ENCODE assay signal across 8 cellular contexts in genomic region chr7:73734619-73735525, GRCh38. TPM values are rescaled to one million over a fixed set of nuclear protein-coding genes. Genes with fewer than 3 reads are reported as not detected.
DNase-seq lines count a peak whose midpoint lies in the region; ATAC-seq lines count a peak whose summit lies in the region.

No MANE protein-coding gene starts in this region.

- H3K4me1 Mint-ChIP-seq in activated CD4-positive, alpha-beta memory T cell treated with anti-CD3 and anti-CD28 coated beads for 36 hours (ENCODE audit: low read depth) = peaks cover 11% of the 10 kb centered on the region
- H3K4me1 Mint-ChIP-seq in stimulated activated effector memory CD8-positive, alpha-beta T cell treated with anti-CD3 and anti-CD28 coated beads, Interleukin-12 subunit alpha, Interleukin-12 subunit beta, amount 100 ng/mL, for 72 hours = peaks cover 29% of the 10 kb centered on the region

- H3K4me1 ChIP-seq in effector memory CD4-positive, alpha-beta T cell (ENCODE audit: control insufficient read depth, insufficient read depth, low read length, poor library complexity, severe bottlenecking) = peaks cover 21% of the 10 kb centered on the region

- H3K9me3 Mint-ChIP-seq in activated CD4-positive, alpha-beta memory T cell treated with anti-CD3 and anti-CD28 coated beads for 36 hours = no peaks in the 10 kb centered on the region
- no peaks in the 10 kb centered on the region for H3K9me3 Mint-ChIP-seq in stimulated activated effector memory CD8-positive, alpha-beta T cell treated with anti-CD3 and anti-CD28 coated beads, Interleukin-12 subunit alpha, Interleukin-12 subunit beta, amount 100 ng/mL, for 72 hours

- POLR2A ChIA-PET in activated CD4-positive, alpha-beta memory T cell treated with anti-CD3 and anti-CD28 coated beads for 36 hours (lab: Charles Lee) = no interaction called here

- H3K36me3 Mint-ChIP-seq in activated CD4-positive, alpha-beta memory T cell treated with anti-CD3 and anti-CD28 coated beads for 36 hours = peaks cover 7% of the 10 kb centered on the region
- H3K36me3 Mint-ChIP-seq in stimulated activated effector memory CD8-positive, alpha-beta T cell treated with anti-CD3 and anti-CD28 coated beads, Interleukin-12 subunit alpha, Interleukin-12 subunit beta, amount 100 ng/mL, for 72 hours = peaks cover 16% of the 10 kb centered on the region

- no peaks in the 10 kb centered on the region for H3K9me3 ChIP-seq in effector memory CD4-positive, alpha-beta T cell (ENCODE audit: control insufficient read depth, low read length)

- no peaks in the 10 kb centered on the region for H3K36me3 ChIP-seq in effector memory CD4-positive, alpha-beta T cell (ENCODE audit: control insufficient read depth, insufficient read depth, low read length)

- H3K4me3 ChIP-seq in effector memory CD4-positive, alpha-beta T cell (ENCODE audit: insufficient read depth, low read depth, low read length, poor library complexity, severe bottlenecking) = no peak overlapping the region

- H3K27ac ChIP-seq in effector memory CD4-positive, alpha-beta T cell (ENCODE audit: insufficient read depth, low read length, poor library complexity, severe bottlenecking) = peak overlapping the region; percentile 29

- CTCF ChIA-PET in activated CD4-positive, alpha-beta memory T cell treated with anti-CD3 and anti-CD28 coated beads for 36 hours (lab: Charles Lee) = interaction anchor here (0.6 to 7.3 kb wide), 22 partner anchors 9 to 216 kb away, joined by 3 to 109 read pairs (median 5); partner anchors contain the start of genes METTL27, STX1A, TBL2 and VPS37D

- H3K4me3 Mint-ChIP-seq in activated CD4-positive, alpha-beta memory T cell treated with anti-CD3 and anti-CD28 coated beads for 36 hours = no peak overlapping the region
- no peak overlapping the region for H3K4me3 Mint-ChIP-seq in stimulated activated effector memory CD8-positive, alpha-beta T cell treated with anti-CD3 and anti-CD28 coated beads, Interleukin-12 subunit alpha, Interleukin-12 subunit beta, amount 100 ng/mL, for 72 hours

- no peak overlapping the region for H3K27ac Mint-ChIP-seq in activated CD4-positive, alpha-beta memory T cell treated with anti-CD3 and anti-CD28 coated beads for 36 hours
- peak overlapping the region; percentile 3 for H3K27ac Mint-ChIP-seq in stimulated activated effector memory CD8-positive, alpha-beta T cell treated with anti-CD3 and anti-CD28 coated beads, Interleukin-12 subunit alpha, Interleukin-12 subunit beta, amount 100 ng/mL, for 72 hours

- DNase-seq in NK-92 treated with Interleukin-12 subunit alpha and Interleukin-12 subunit beta, amount 100 ng/mL, for 24 hours (lab: John Stamatoyannopoulos, UW) = peak; percentile 63
- no peak for DNase-seq in NK-92 (lab: John Stamatoyannopoulos, UW; ENCODE audit: unreplicated experiment)
- DNase-seq in HS-27A (ENCODE audit: low read depth) = peak; percentile 82
- peak; percentile 59 for DNase-seq in NCI-H82 treated with DMSO at 0.1 percent for 48 hours (lab: John Stamatoyannopoulos, UW; ENCODE audit: unreplicated experiment)
- peak; percentile 89 for DNase-seq in activated CD4-positive, alpha-beta memory T cell treated with anti-CD3 and anti-CD28 coated beads for 36 hours
- peak; percentile 69 to 73 (median 70) for DNase-seq in effector memory CD4-positive, alpha-beta T cell
- peak; percentile 91 for DNase-seq in mucosa of gallbladder (ENCODE audit: low spot score)
- peak; percentile 72 to 89 for DNase-seq in stimulated activated effector memory CD8-positive, alpha-beta T cell treated with anti-CD3 and anti-CD28 coated beads, Interleukin-12 subunit alpha, Interleukin-12 subunit beta, amount 100 ng/mL, for 72 hours (ENCODE audit: low spot score in 2 of 2)

- intact Hi-C loops in activated CD4-positive, alpha-beta memory T cell treated with anti-CD3 and anti-CD28 coated beads for 36 hours (cut with micrococcal nuclease) = loop anchor here (1.0 kb wide), 1 partner anchor 17 kb away; no protein-coding TSS in a partner anchor

- no peaks in the 10 kb centered on the region for H3K27me3 Mint-ChIP-seq in activated CD4-positive, alpha-beta memory T cell treated with anti-CD3 and anti-CD28 coated beads for 36 hours

- H3K27me3 ChIP-seq in effector memory CD4-positive, alpha-beta T cell (replicated peaks; ENCODE audit: control insufficient read depth, insufficient read depth, low read length, poor library complexity, severe bottlenecking) = no peaks in the 10 kb centered on the region

- ATAC-seq in stimulated activated effector memory CD8-positive, alpha-beta T cell treated with anti-CD3 and anti-CD28 coated beads, Interleukin-12 subunit alpha, Interleukin-12 subunit beta, amount 100 ng/mL, for 72 hours = peak; percentile 73

RNA-seq across cellular contexts. Expression of gene ABHD11, which starts 3.7 kb away (rescaled TPM):
- 10 to 100 TPM; 14.7 to 16.8 TPM for total RNA-seq in activated CD4-positive, alpha-beta memory T cell treated with anti-CD3 and anti-CD28 coated beads for 36 hours
- total RNA-seq in mucosa of gallbladder = 55.8 TPM

RNA-seq across cellular contexts. Expression of gene STX1A, which starts 15.4 kb away (rescaled TPM):
- total RNA-seq in activated CD4-positive, alpha-beta memory T cell treated with anti-CD3 and anti-CD28 coated beads for 36 hours = 10 to 100 TPM; 31.8 to 39.2 TPM
- 33.8 TPM for total RNA-seq in mucosa of gallbladder

RNA-seq across cellular contexts. Expression of gene CLDN3, which starts 35.2 kb away (rescaled TPM):
- not detected for total RNA-seq in activated CD4-positive, alpha-beta memory T cell treated with anti-CD3 and anti-CD28 coated beads for 36 hours
- 129 TPM for total RNA-seq in mucosa of gallbladder

RNA-seq across cellular contexts. Expression of gene BUD23, which starts 51.5 kb away (rescaled TPM):
- 10 to 100 TPM; 92.0 to 94.0 TPM for total RNA-seq in activated CD4-positive, alpha-beta memory T cell treated with anti-CD3 and anti-CD28 coated beads for 36 hours
- total RNA-seq in mucosa of gallbladder = 57.6 TPM

RNA-seq across cellular contexts. Expression of gene DNAJC30, which starts 51.6 kb away (rescaled TPM):
- 1 to 10 TPM; 6.1 to 6.3 TPM for total RNA-seq in activated CD4-positive, alpha-beta memory T cell treated with anti-CD3 and anti-CD28 coated beads for 36 hours
- 15.9 TPM for total RNA-seq in mucosa of gallbladder

Comparison
In these comparisons a context has a peak if more than half of its experiments do, and no peak if none do; other contexts are left out.
1. RNA of gene CLDN3, which starts 35.2 kb away (total RNA-seq): 129 TPM in mucosa of gallbladder (single experiment); not detected in activated CD4-positive, alpha-beta memory T cell treated with anti-CD3 and anti-CD28 coated beads for 36 hours; every median in the first group is over 100 times any median in the second.